Comparison of ENCODE assay signal across 37 cellular contexts in the genomic region with DNA sequence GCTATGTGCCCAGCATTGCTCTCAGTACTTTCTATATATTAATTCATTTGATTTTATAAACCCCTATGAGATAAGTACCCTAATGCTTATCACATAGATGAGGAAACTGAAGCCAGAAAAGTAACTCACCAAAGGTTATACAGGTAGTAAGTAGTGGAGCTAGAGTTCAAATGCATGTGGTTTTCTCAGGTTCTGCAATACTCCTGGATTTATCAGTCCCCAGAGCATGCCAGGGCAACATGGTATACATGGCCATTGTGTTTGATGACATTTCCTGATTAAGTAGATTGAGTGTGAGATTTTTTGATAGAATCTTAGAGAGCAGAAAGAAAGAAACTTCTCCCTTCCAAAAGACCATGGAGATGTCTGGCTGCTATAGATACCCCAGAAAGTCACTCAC.
"Had no signal": no experiment of that assay in that cellular context is flagged by ENCODE, and none has a peak within 500 bp of the region (broad histone marks: within the 10 kb centered on the region; RNA-seq: fewer than 3 reads in every experiment).

No MANE protein-coding gene starts in this region.

- H3K4me3 Mint-ChIP-seq: activated CD4-positive, alpha-beta memory T cell treated with anti-CD3 and anti-CD28 coated beads, Interleukin-2, amount 10 ng/mL, durations not matched to agents 7 days and 5 days; activated CD4-positive, alpha-beta T cell treated with anti-CD3 and anti-CD28 coated beads for 36 hours; activated CD4-positive, alpha-beta T cell treated with anti-CD3 and anti-CD28 coated beads, Interleukin-2, amount 10 ng/mL, durations not matched to agents 7 days and 5 days; activated CD8-positive, alpha-beta memory T cell treated with anti-CD3 and anti-CD28 coated beads, Interleukin-2, amount 10 ng/mL, durations not matched to agents 7 days and 5 days; activated CD8-positive, alpha-beta T cell treated with anti-CD3 and anti-CD28 coated beads, Interleukin-2, amount 10 ng/mL, durations not matched to agents 7 days and 5 days; activated naive CD4-positive, alpha-beta T cell treated with anti-CD3 and anti-CD28 coated beads for 36 hours; activated naive CD8-positive, alpha-beta T cell treated with anti-CD3 and anti-CD28 coated beads for 36 hours; activated T-cell treated with anti-CD3 and anti-CD28 coated beads, Interleukin-2, amount 50 U/mL, for 4 hours; activated T-cell treated with anti-CD3 and anti-CD28 coated beads, Interleukin-2, amount 50 U/mL, for 72 hours; activated T-helper 1 cell treated with anti-CD3 and anti-CD28 coated beads, Interleukin-12 subunit alpha, Interleukin-12 subunit beta, Interleukin-2, Interleukin-4 antibody, amounts not matched to agents 30 ng/mL and 10 ng/mL and 1 ng/mL, durations not matched to agents 14 hours and 24 hours and 36 hours; activated T-helper 17 cell treated with anti-CD3 and anti-CD28 coated beads, Interleukin-2, amount 50 U/mL, for 72 hours; T-helper 1 cell treated with Interleukin-12 subunit alpha and Interleukin-12 subunit beta and Interleukin-4 antibody, amounts not matched to agents 30 μg/mL and 1 μg/mL, for 36 hours; T-helper 2 cell treated with Interferon-gamma antibody and Interleukin-4, amounts not matched to agents 5 μg/mL and 100 μg/mL, for 36 hours had no signal

- H3K4me3 ChIP-seq: adrenal gland, body of pancreas, breast epithelium had no signal

- H3K9me3 ChIP-seq: adrenal gland, body of pancreas, breast epithelium had no signal

- H3K4me1 ChIP-seq: adrenal gland, body of pancreas, breast epithelium had no signal

- H3K27me3 ChIP-seq: adrenal gland, body of pancreas, brain microvascular endothelial cell, breast epithelium had no signal

- H3K9me3 Mint-ChIP-seq: activated naive CD8-positive, alpha-beta T cell treated with anti-CD3 and anti-CD28 coated beads for 36 hours; activated T-cell treated with anti-CD3 and anti-CD28 coated beads, Interleukin-2, amount 50 U/mL, for 72 hours; activated T-helper 1 cell treated with anti-CD3 and anti-CD28 coated beads, Interleukin-12 subunit alpha, Interleukin-12 subunit beta, Interleukin-2, Interleukin-4 antibody, amounts not matched to agents 30 ng/mL and 10 ng/mL and 1 ng/mL, durations not matched to agents 14 hours and 24 hours and 36 hours; activated T-helper 17 cell treated with anti-CD3 and anti-CD28 coated beads, Interleukin-2, amount 50 U/mL, for 72 hours; T-helper 1 cell treated with Interleukin-12 subunit alpha and Interleukin-12 subunit beta and Interleukin-4 antibody, amounts not matched to agents 30 μg/mL and 1 μg/mL, for 36 hours; T-helper 2 cell treated with Interferon-gamma antibody and Interleukin-4, amounts not matched to agents 5 μg/mL and 100 μg/mL, for 36 hours had no signal

- H3K27me3 Mint-ChIP-seq: activated CD4-positive, alpha-beta memory T cell treated with anti-CD3 and anti-CD28 coated beads, Interleukin-2, amount 10 ng/mL, durations not matched to agents 7 days and 5 days; activated CD4-positive, alpha-beta T cell treated with anti-CD3 and anti-CD28 coated beads, Interleukin-2, amount 10 ng/mL, durations not matched to agents 7 days and 5 days; activated CD8-positive, alpha-beta memory T cell treated with anti-CD3 and anti-CD28 coated beads, Interleukin-2, amount 10 ng/mL, durations not matched to agents 7 days and 5 days; activated naive CD8-positive, alpha-beta T cell treated with anti-CD3 and anti-CD28 coated beads for 36 hours had no signal

- ATAC-seq: activated CD4-positive, alpha-beta T cell treated with anti-CD3 and anti-CD28 coated beads for 36 hours; activated CD4-positive, CD25-positive, alpha-beta regulatory T cell treated with anti-CD3 and anti-CD28 coated beads, Interleukin-2, amount 50 U/mL, for 24 hours; activated CD8-positive, alpha-beta memory T cell treated with anti-CD3 and anti-CD28 coated beads, Interleukin-2, amount 10 ng/mL, durations not matched to agents 7 days and 5 days; activated CD8-positive, alpha-beta T cell treated with anti-CD3 and anti-CD28 coated beads, Interleukin-2, amount 10 ng/mL, durations not matched to agents 7 days and 5 days; activated naive CD4-positive, alpha-beta T cell treated with anti-CD3 and anti-CD28 coated beads, Interleukin-2, amount 50 U/mL, for 72 hours; activated T-cell treated with anti-CD3 and anti-CD28 coated beads, Interleukin-2, amount 50 U/mL, for 4 hours; activated T-cell treated with anti-CD3 and anti-CD28 coated beads, Interleukin-2, amount 50 U/mL, for 72 hours; activated T-helper 17 cell treated with anti-CD3 and anti-CD28 coated beads, Interleukin-2, amount 50 U/mL, for 72 hours; body of pancreas had no signal

- DNase-seq: activated CD4-positive, alpha-beta memory T cell treated with anti-CD3 and anti-CD28 coated beads, Interleukin-2, amount 10 ng/mL, durations not matched to agents 7 days and 5 days; activated CD4-positive, alpha-beta T cell treated with anti-CD3 and anti-CD28 coated beads for 1 hour; activated CD4-positive, alpha-beta T cell treated with anti-CD3 and anti-CD28 coated beads for 36 hours; activated CD4-positive, alpha-beta T cell treated with anti-CD3 and anti-CD28 coated beads for 48 hours; activated CD4-positive, alpha-beta T cell treated with anti-CD3 and anti-CD28 coated beads, Interleukin-2, amount 10 ng/mL, durations not matched to agents 7 days and 5 days; activated CD4-positive, alpha-beta T cell treated with anti-CD3 and anti-CD28 coated beads, Interleukin-2, amount 50 U/mL, for 48 hours; activated CD4-positive, CD25-positive, alpha-beta regulatory T cell; activated CD8-positive, alpha-beta memory T cell treated with anti-CD3 and anti-CD28 coated beads for 24 hours; activated CD8-positive, alpha-beta memory T cell treated with anti-CD3 and anti-CD28 coated beads, Interleukin-2, amount 10 ng/mL, durations not matched to agents 7 days and 5 days; activated CD8-positive, alpha-beta T cell treated with anti-CD3 and anti-CD28 coated beads, Interleukin-2, amount 10 ng/mL, durations not matched to agents 7 days and 5 days; activated effector memory CD4-positive, alpha-beta T cell treated with anti-CD3 and anti-CD28 coated beads, Interleukin-2, amount 50 U/mL, for 16 hours; activated gamma-delta T cell treated with Interleukin-2 at 50 U/mL for 16 hours; activated naive CD4-positive, alpha-beta T cell; activated naive CD4-positive, alpha-beta T cell treated with anti-CD3 and anti-CD28 coated beads for 36 hours; activated naive CD4-positive, alpha-beta T cell treated with anti-CD3 and anti-CD28 coated beads, Interleukin-2, amount 50 U/mL, for 16 hours; activated naive CD8-positive, alpha-beta T cell treated with anti-CD3 and anti-CD28 coated beads for 36 hours; activated T-cell treated with anti-CD3 and anti-CD28 coated beads for 4 hours; activated T-cell treated with anti-CD3 and anti-CD28 coated beads, Interleukin-2, amount 50 U/mL, for 1 hour; activated T-cell treated with anti-CD3 and anti-CD28 coated beads, Interleukin-2, amount 50 U/mL, for 4 hours; activated T-cell treated with anti-CD3 and anti-CD28 coated beads, Interleukin-2, amount 50 U/mL, for 72 hours; adrenal gland; amniotic stem cell; aorta; body of pancreas; brain microvascular endothelial cell; central memory CD4-positive, alpha-beta T cell; T-helper 1 cell; T-helper 2 cell; T-helper 9 cell had no signal

- H3K27ac Mint-ChIP-seq: activated CD4-positive, alpha-beta memory T cell treated with anti-CD3 and anti-CD28 coated beads, Interleukin-2, amount 10 ng/mL, durations not matched to agents 7 days and 5 days; activated CD4-positive, alpha-beta T cell treated with anti-CD3 and anti-CD28 coated beads for 36 hours; activated CD4-positive, alpha-beta T cell treated with anti-CD3 and anti-CD28 coated beads, Interleukin-2, amount 10 ng/mL, durations not matched to agents 7 days and 5 days; activated CD8-positive, alpha-beta memory T cell treated with anti-CD3 and anti-CD28 coated beads, Interleukin-2, amount 10 ng/mL, durations not matched to agents 7 days and 5 days; activated CD8-positive, alpha-beta T cell treated with anti-CD3 and anti-CD28 coated beads, Interleukin-2, amount 10 ng/mL, durations not matched to agents 7 days and 5 days; activated naive CD4-positive, alpha-beta T cell treated with anti-CD3 and anti-CD28 coated beads for 36 hours; activated naive CD4-positive, alpha-beta T cell treated with anti-CD3 and anti-CD28 coated beads, Interleukin-2, amount 50 U/mL, for 72 hours; activated naive CD8-positive, alpha-beta T cell treated with anti-CD3 and anti-CD28 coated beads for 36 hours; activated T-cell treated with anti-CD3 and anti-CD28 coated beads, Interleukin-2, amount 50 U/mL, for 72 hours; activated T-helper 1 cell treated with anti-CD3 and anti-CD28 coated beads, Interleukin-12 subunit alpha, Interleukin-12 subunit beta, Interleukin-2, Interleukin-4 antibody, amounts not matched to agents 30 ng/mL and 10 ng/mL and 1 ng/mL, durations not matched to agents 14 hours and 24 hours and 36 hours; activated T-helper 17 cell treated with anti-CD3 and anti-CD28 coated beads, Interleukin-2, amount 50 U/mL, for 72 hours; T-helper 1 cell treated with Interleukin-12 subunit alpha and Interleukin-12 subunit beta and Interleukin-4 antibody, amounts not matched to agents 30 μg/mL and 1 μg/mL, for 36 hours; T-helper 2 cell treated with Interferon-gamma antibody and Interleukin-4, amounts not matched to agents 5 μg/mL and 100 μg/mL, for 36 hours had no signal

- H3K27ac ChIP-seq: adrenal gland, body of pancreas, brain microvascular endothelial cell, VCaP had no signal

- H3K36me3 ChIP-seq: adrenal gland, brain microvascular endothelial cell, breast epithelium had no signal

- H3K36me3 Mint-ChIP-seq: activated CD8-positive, alpha-beta memory T cell treated with anti-CD3 and anti-CD28 coated beads, Interleukin-2, amount 10 ng/mL, durations not matched to agents 7 days and 5 days; activated naive CD4-positive, alpha-beta T cell treated with anti-CD3 and anti-CD28 coated beads, Interleukin-2, amount 50 U/mL, for 72 hours; activated naive CD8-positive, alpha-beta T cell treated with anti-CD3 and anti-CD28 coated beads for 36 hours had no signal
